ENCODE assay signal across 14 cellular contexts in the genomic region with DNA sequence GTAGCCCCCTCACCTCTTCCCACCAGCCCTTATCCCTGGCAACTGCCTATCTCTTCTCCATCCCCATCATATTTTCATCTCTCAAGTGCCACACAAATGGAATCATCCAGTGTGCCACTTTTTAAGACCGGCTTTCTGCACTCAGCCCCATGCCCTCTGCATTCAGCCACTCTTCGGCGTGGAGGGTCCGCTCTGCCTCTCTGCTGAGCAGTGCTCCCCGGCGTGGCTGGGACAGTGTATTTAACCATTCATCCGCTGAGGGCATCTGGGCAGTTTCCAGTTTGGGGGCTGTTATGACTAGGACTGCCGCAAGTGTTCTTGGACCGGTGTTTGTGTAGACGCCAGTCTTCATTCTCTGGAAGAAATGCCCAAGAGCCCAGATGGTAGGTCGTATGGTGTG. TPM values are rescaled to one million over a fixed set of nuclear protein-coding genes. Genes with fewer than 3 reads are reported as not detected.
DNase-seq lines count a peak whose midpoint lies in the region; ATAC-seq and TF ChIP-seq lines count a peak whose summit lies in the region.
"Had no signal": no experiment of that assay in that cellular context is flagged by ENCODE, and none has a peak within 500 bp of the region (broad histone marks: within the 10 kb centered on the region; RNA-seq: fewer than 3 reads in every experiment).

No MANE protein-coding gene starts in this region.

- no peak overlapping the region for H3K18ac ChIP-seq in neuronal stem cell (ENCODE audit: low read length)

- H3K27me3 ChIP-seq in BLaER1 = no peaks in the 10 kb centered on the region
- no peaks in the 10 kb centered on the region for H3K27me3 ChIP-seq in DND-41 (ENCODE audit: insufficient read depth, low read length, poor library complexity)
- no peaks in the 10 kb centered on the region for H3K27me3 ChIP-seq in neuronal stem cell (ENCODE audit: control insufficient read depth in 3 of 3, insufficient read depth in 3 of 3, low read depth in 1 of 3, low read length in 3 of 3)
- H3K27me3 ChIP-seq in esophagus muscularis mucosa = no peaks in the 10 kb centered on the region
- H3K27me3 ChIP-seq: BE2C had no signal

- H2BK12ac ChIP-seq in neuronal stem cell (ENCODE audit: low read length) = no peak overlapping the region

- no peaks in the 10 kb centered on the region for H3K27me3 Mint-ChIP-seq in central memory CD8-positive, alpha-beta T cell
- H3K27me3 Mint-ChIP-seq: CD4-positive, CD25-positive, alpha-beta regulatory T cell; IgD-negative memory B cell had no signal

- H3K9ac ChIP-seq in BLaER1 = peak overlapping the region; percentile 58; the same call in 1 of the 2 replicates
- no peak overlapping the region for H3K9ac ChIP-seq in DND-41 (ENCODE audit: low read depth, low read length)
- no peak overlapping the region for H3K9ac ChIP-seq in neuronal stem cell (ENCODE audit: low read depth, low read length, poor library complexity)

- H3K9me3 ChIP-seq in BLaER1 = no peaks in the 10 kb centered on the region
- no peaks in the 10 kb centered on the region for H3K9me3 ChIP-seq in DND-41 (ENCODE audit: insufficient read depth, low read length, severe bottlenecking)
- H3K9me3 ChIP-seq in neuronal stem cell (replicated peaks in 1 of 2; ENCODE audit: control insufficient read depth in 2 of 2, insufficient read depth in 1 of 2, low read depth in 1 of 2, low read length in 2 of 2) = no peaks in the 10 kb centered on the region
- H3K9me3 ChIP-seq in esophagus muscularis mucosa = no peaks in the 10 kb centered on the region
- H3K9me3 ChIP-seq: BE2C had no signal

- H3K27ac Mint-ChIP-seq in central memory CD8-positive, alpha-beta T cell (ENCODE audit: low read depth) = peak overlapping the region; percentile 12
- H3K27ac Mint-ChIP-seq: GM23338 had no signal

- H4K91ac ChIP-seq in neuronal stem cell (ENCODE audit: low read depth, low read length, poor library complexity) = no peak overlapping the region

- no peak for TF ChIP-seq EP300 in esophagus muscularis mucosa (IDR thresholded peaks at IDR 0.05)

- no CpG with 5 or more reads among the region's 11 CpGs for WGBS in neuronal stem cell (ENCODE audit: extremely low coverage in 2 of 2, insufficient read length in 2 of 2, insufficient replicate concordance in 1 of 2), 2 donors
- WGBS in esophagus muscularis mucosa = 95% methylated on average over 11 of the region's 11 CpGs

- no peak overlapping the region for H2BK15ac ChIP-seq in neuronal stem cell (ENCODE audit: low read length)

- intact Hi-C loops in esophagus muscularis mucosa (cut with DNase I) = no loop called here

- no peak overlapping the region for H2BK5ac ChIP-seq in neuronal stem cell (ENCODE audit: low read length)

- no peak overlapping the region for H3K23ac ChIP-seq in neuronal stem cell (ENCODE audit: low read depth, low read length, poor library complexity)

- no peak for TF ChIP-seq POLR2A in esophagus muscularis mucosa (IDR thresholded peaks at IDR 0.05; ENCODE audit: low read depth)

- no peak overlapping the region for H4K8ac ChIP-seq in neuronal stem cell (ENCODE audit: low read depth, low read length)

- H3K4ac ChIP-seq in neuronal stem cell (ENCODE audit: low read length) = no peak overlapping the region

- peaks cover 14% of the 10 kb centered on the region; the same call in 1 of the 2 replicates for H3K36me3 ChIP-seq in BLaER1
- H3K36me3 ChIP-seq in DND-41 (ENCODE audit: insufficient read depth, low read length) = no peaks in the 10 kb centered on the region
- no peaks in the 10 kb centered on the region for H3K36me3 ChIP-seq in neuronal stem cell (replicated peaks in 1 of 2; ENCODE audit: control insufficient read depth in 2 of 2, insufficient read depth in 2 of 2, low read length in 2 of 2)
- H3K36me3 ChIP-seq in esophagus muscularis mucosa = no peaks in the 10 kb centered on the region
- H3K36me3 ChIP-seq: BE2C had no signal

- H3K4me3 Mint-ChIP-seq in central memory CD8-positive, alpha-beta T cell = no peak overlapping the region
- H3K4me3 Mint-ChIP-seq: CD4-positive, CD25-positive, alpha-beta regulatory T cell; GM23338; H9; IgD-negative memory B cell had no signal

- H2AFZ ChIP-seq in DND-41 (ENCODE audit: low read depth, low read length) (no peak overlapping the region), neuronal stem cell (ENCODE audit: low read length) (no peak overlapping the region)
- H2AFZ ChIP-seq: GM23338 had no signal

- H4K20me1 ChIP-seq in BLaER1 (peaks cover 98% of the 10 kb centered on the region), DND-41 (ENCODE audit: insufficient read depth, low read length) (no peaks in the 10 kb centered on the region)

- H3K27ac ChIP-seq in BLaER1 (peak overlapping the region; percentile 78), DND-41 (ENCODE audit: low read length) (peak overlapping the region; percentile 86), neuronal stem cell (replicated peaks; ENCODE audit: low read length) (no peak overlapping the region), esophagus muscularis mucosa (replicated peaks in 1 of 4) (no peak overlapping the region)

- no peak for TF ChIP-seq CTCF in DND-41 (IDR thresholded peaks at IDR 0.05; ENCODE audit: borderline replicate concordance, extremely low read depth, low read length, poor library complexity, severe bottlenecking)
- TF ChIP-seq CTCF in esophagus muscularis mucosa (IDR thresholded peaks at IDR 0.05) = no peak

- H3K14ac ChIP-seq in neuronal stem cell (ENCODE audit: low read length) = no peak overlapping the region

- H3K4me1 ChIP-seq in BLaER1 = peaks cover 99% of the 10 kb centered on the region
- H3K4me1 ChIP-seq in DND-41 (ENCODE audit: insufficient read depth, low read length) = peaks cover 47% of the 10 kb centered on the region
- peaks cover 8 to 13% of the 10 kb centered on the region in 2 donors for H3K4me1 ChIP-seq in neuronal stem cell (ENCODE audit: control insufficient read depth in 2 of 2, insufficient read depth in 1 of 2, low read depth in 1 of 2, low read length in 2 of 2)
- no peaks in the 10 kb centered on the region for H3K4me1 ChIP-seq in esophagus muscularis mucosa
- H3K4me1 ChIP-seq: BE2C had no signal

- no peak overlapping the region for H2BK120ac ChIP-seq in neuronal stem cell (ENCODE audit: low read depth, low read length)

- peaks cover 2% of the 10 kb centered on the region for H3K79me1 ChIP-seq in neuronal stem cell (ENCODE audit: low read depth, low read length)

- no peak for ATAC-seq in DND-41 (ENCODE audit: insufficient read depth, low read depth)
- no peak for ATAC-seq in central memory CD8-positive, alpha-beta T cell (replicated peaks; ENCODE audit: extremely low read depth, poor library complexity, severe bottlenecking)
- ATAC-seq: GM23338 had no signal

- no peaks in the 10 kb centered on the region for H3K9me3 Mint-ChIP-seq in central memory CD8-positive, alpha-beta T cell
- H3K9me3 Mint-ChIP-seq: GM23338, H9, IgD-negative memory B cell had no signal

- no peak overlapping the region for H3K4me3 ChIP-seq in BLaER1
- no peak overlapping the region for H3K4me3 ChIP-seq in DND-41 (ENCODE audit: low read depth in 1 of 2, low read length in 2 of 2)
- H3K4me3 ChIP-seq in neuronal stem cell (ENCODE audit: low read length in 2 of 2) = no peak overlapping the region
- no peak overlapping the region for H3K4me3 ChIP-seq in esophagus muscularis mucosa
- H3K4me3 ChIP-seq: GM23338 had no signal

- peak overlapping the region; percentile 16 for H2AK5ac ChIP-seq in neuronal stem cell (ENCODE audit: low read depth, low read length)

- H3K4me2 ChIP-seq in BLaER1 (peak overlapping the region; percentile 96), DND-41 (ENCODE audit: insufficient read depth, low read length) (no peak overlapping the region), neuronal stem cell (ENCODE audit: insufficient read depth, low read length, poor library complexity, severe bottlenecking) (no peak overlapping the region)
- H3K4me2 ChIP-seq: GM23338 had no signal

- H3K36me3 Mint-ChIP-seq in central memory CD8-positive, alpha-beta T cell (ENCODE audit: insufficient read depth) = peaks cover 2% of the 10 kb centered on the region
- H3K36me3 Mint-ChIP-seq: CD4-positive, CD25-positive, alpha-beta regulatory T cell; IgD-negative memory B cell had no signal

- DNase-seq in DND-41 (no peak), neuronal stem cell (ENCODE audit: low spot score) (no peak), amygdala (lab: John Stamatoyannopoulos, UW) (no peak), NOMO-1 treated with DMSO at 0.1 percent for 48 hours (lab: John Stamatoyannopoulos, UW; ENCODE audit: unreplicated experiment) (no peak), esophagus muscularis mucosa (ENCODE audit: extremely low spot score) (no peak)
- no peak for DNase-seq in central memory CD8-positive, alpha-beta T cell (ENCODE audit: low spot score in 2 of 2)
- DNase-seq: BE2C; CD4-positive, CD25-positive, alpha-beta regulatory T cell; DMS79; EL; H9 had no signal

- peaks cover 9% of the 10 kb centered on the region for H3K4me1 Mint-ChIP-seq in central memory CD8-positive, alpha-beta T cell

- H3K79me2 ChIP-seq in DND-41 (ENCODE audit: insufficient read depth, low read length) = no peaks in the 10 kb centered on the region

RNA-seq across cellular contexts. Expression of gene IQSEC1, which starts 21.0 kb away (rescaled TPM):
- polyA plus RNA-seq in neuronal stem cell (2013, experiment 1 of 2) = 22.0 TPM
- 22.8 TPM for polyA plus RNA-seq in neuronal stem cell (2013, experiment 2 of 2)
- total RNA-seq in esophagus muscularis mucosa = 10 to 100 TPM; 56.1 to 99.5 (median 78.2) TPM

Comparison
In these comparisons a context has a peak if more than half of its experiments do, and no peak if none do; other contexts are left out.
1. H3K27ac ChIP-seq: peak in BLaER1 (single experiment) and DND-41 (single experiment); none in neuronal stem cell (single experiment) and esophagus muscularis mucosa (0 of 4).